ENCODE assay signal across 25 cellular contexts in genomic region chr19:12685831-12686230, GRCh38. TPM values are rescaled to one million over a fixed set of nuclear protein-coding genes. Genes with fewer than 3 reads are reported as not detected.
DNase-seq lines count a peak whose midpoint lies in the region; ATAC-seq, FAIRE-seq and TF ChIP-seq lines count a peak whose summit lies in the region.
"Had no signal": no experiment of that assay in that cellular context is flagged by ENCODE, and none has a peak within 500 bp of the region (broad histone marks: within the 10 kb centered on the region; RNA-seq: fewer than 3 reads in every experiment).

No MANE protein-coding gene starts in this region.

- peaks cover 0 to 23% of the 10 kb centered on the region in 2 experiments; a peak in 1 of 3 replicates for H3K36me3 ChIP-seq in HEK293 (ENCODE audit: control insufficient read depth in 2 of 2, insufficient read depth in 1 of 2, low read length in 2 of 2)
- peaks cover 28% of the 10 kb centered on the region; the same call in 1 of the 3 replicates for H3K36me3 ChIP-seq in K562 (ENCODE audit: control insufficient read depth, insufficient read depth, low read length)
- no peaks in the 10 kb centered on the region for H3K36me3 ChIP-seq in GM23248 (ENCODE audit: low read depth)
- H3K36me3 ChIP-seq: BE2C had no signal

- CTCF ChIA-PET in activated naive CD4-positive, alpha-beta T cell treated with anti-CD3 and anti-CD28 coated beads, Interleukin-2, amount 10 ng/mL, durations not matched to agents 7 days and 5 days (lab: Charles Lee), result no interaction called here
- CTCF ChIA-PET in HEK293 (lab: Yijun Ruan, JAX) (interaction anchor here (0.6 to 1.0 kb wide), 5 partner anchors 11 to 582 kb away, joined by 3 to 4 read pairs (median 3); a partner anchor contains a TSS), K562 (lab: Yijun Ruan, JAX; ENCODE audit: low intra/inter-chr PET ratio) (no interaction called here)

- no peak; the same call in 1 of the 2 replicates for TF ChIP-seq POLR2A in K562 (conservative IDR thresholded peaks at IDR 0.05)

- peak overlapping the region; percentile 61 for H3K27ac Mint-ChIP-seq in activated naive CD4-positive, alpha-beta T cell treated with anti-CD3 and anti-CD28 coated beads, Interleukin-2, amount 10 ng/mL, durations not matched to agents 7 days and 5 days
- peak overlapping the region in 1 of 2 donors; percentile 3 for H3K27ac Mint-ChIP-seq in activated naive CD4-positive, alpha-beta T cell treated with anti-CD3 and anti-CD28 coated beads, Interleukin-2, amount 50 U/mL, for 72 hours
- peak overlapping the region; percentile 31 for H3K27ac Mint-ChIP-seq in neural crest cell (ENCODE audit: unreplicated experiment)
- H3K27ac Mint-ChIP-seq: GM23338 had no signal

- H3K4me1 ChIP-seq in HEK293 (ENCODE audit: control insufficient read depth, insufficient read depth, low read length) (no peaks in the 10 kb centered on the region), K562 (replicated peaks in 1 of 2; ENCODE audit: control insufficient read depth in 2 of 2, insufficient read depth in 2 of 2, low read length in 2 of 2) (peaks cover 0 to 38% of the 10 kb centered on the region in 2 experiments; a peak in 2 of 5 replicates), GM23248 (ENCODE audit: insufficient read depth) (no peaks in the 10 kb centered on the region)
- H3K4me1 ChIP-seq: A549, BE2C had no signal

- H3K9me1 ChIP-seq in K562 (ENCODE audit: control insufficient read depth, insufficient read depth, low read length), result no peaks in the 10 kb centered on the region

- H3K9ac ChIP-seq in K562 (ENCODE audit: insufficient read depth in 1 of 2, low read depth in 2 of 2, low read length in 2 of 2) (no peak overlapping the region), GM23248 (no peak overlapping the region)

- H3K27ac ChIP-seq in HEK293 (ENCODE audit: extremely low read depth, low read depth, low read length) (no peak overlapping the region), K562 (ENCODE audit: extremely low read depth, low read depth, low read length) (no peak overlapping the region), GM23248 (no peak overlapping the region)
- H3K27ac ChIP-seq: A549 had no signal

- H2AFZ ChIP-seq in K562 (ENCODE audit: low read depth, low read length) (no peak overlapping the region), GM23248 (no peak overlapping the region)
- H2AFZ ChIP-seq: GM23338 had no signal

- in situ Hi-C loops in K562 (cut with MboI) (no loop called here), GM23248 (cut with MboI) (no loop called here)

- H3K4me1 Mint-ChIP-seq in activated naive CD4-positive, alpha-beta T cell treated with anti-CD3 and anti-CD28 coated beads, Interleukin-2, amount 10 ng/mL, durations not matched to agents 7 days and 5 days, result peaks cover 8% of the 10 kb centered on the region
- H3K4me1 Mint-ChIP-seq in neural crest cell, result peaks cover 7% of the 10 kb centered on the region

- intact Hi-C loops in K562 (cut with micrococcal nuclease), result no loop called here

- H3K27me3 Mint-ChIP-seq in activated naive CD4-positive, alpha-beta T cell treated with anti-CD3 and anti-CD28 coated beads, Interleukin-2, amount 10 ng/mL, durations not matched to agents 7 days and 5 days, result no peaks in the 10 kb centered on the region
- H3K27me3 Mint-ChIP-seq in neural crest cell (ENCODE audit: low read depth), result peaks cover 5% of the 10 kb centered on the region
- H3K27me3 Mint-ChIP-seq: CD4-positive, alpha-beta memory T cell had no signal

- H3K27me3 ChIP-seq in K562 (ENCODE audit: control insufficient read depth in 2 of 2, insufficient read depth in 2 of 2, low read length in 2 of 2), result no peaks in the 10 kb centered on the region
- no peaks in the 10 kb centered on the region for H3K27me3 ChIP-seq in GM23248 (replicated peaks; ENCODE audit: insufficient read depth)
- H3K27me3 ChIP-seq: BE2C had no signal

- H3K36me3 Mint-ChIP-seq in activated naive CD4-positive, alpha-beta T cell treated with anti-CD3 and anti-CD28 coated beads, Interleukin-2, amount 10 ng/mL, durations not matched to agents 7 days and 5 days, result peaks cover 7% of the 10 kb centered on the region
- H3K36me3 Mint-ChIP-seq in activated naive CD4-positive, alpha-beta T cell treated with anti-CD3 and anti-CD28 coated beads, Interleukin-2, amount 50 U/mL, for 72 hours, result peaks cover 4 to 9% of the 10 kb centered on the region in 2 donors
- H3K36me3 Mint-ChIP-seq in neural crest cell (ENCODE audit: low read depth), result peaks cover 5% of the 10 kb centered on the region

- H4K20me1 ChIP-seq in K562 (replicated peaks; ENCODE audit: control insufficient read depth, insufficient read depth, low read length) (no peaks in the 10 kb centered on the region), GM23248 (ENCODE audit: insufficient read depth) (no peaks in the 10 kb centered on the region)

- H3K4me2 ChIP-seq in K562 (ENCODE audit: insufficient read depth, low read length) (no peak overlapping the region), GM23248 (ENCODE audit: unreplicated experiment) (no peak overlapping the region)
- H3K4me2 ChIP-seq: A549, GM23338 had no signal

- 60% methylated on average over 3 of the region's 3 CpGs for WGBS in K562 (ENCODE audit: insufficient coverage, low coverage, missing lambda C conversion rate)
- 94% methylated on average over 3 of the region's 3 CpGs for WGBS in GM23248 (ENCODE audit: low coverage in 1 of 2, low lambda C conversion rate in 2 of 2, missing lambda C conversion rate in 2 of 2), 2 experiments

- FAIRE-seq in K562 (lab: Jason Lieb, UNC), result no peak
- FAIRE-seq: A549, G401.6, GM12892 had no signal

- H3K4me3 ChIP-seq in HEK293 (ENCODE audit: low read depth, low read length) (no peak overlapping the region), K562 (no peak overlapping the region), GM23248 (no peak overlapping the region)
- H3K4me3 ChIP-seq: A549, GM23338 had no signal

- no peaks in the 10 kb centered on the region for H3K9me2 ChIP-seq in GM23248 (ENCODE audit: insufficient read depth)

- H3K79me2 ChIP-seq in K562 (ENCODE audit: control insufficient read depth, insufficient read depth, low read length) (0 out of 3 replicates have a peak, but pooled peaks cover 2% of the 10 kb centered on the region), GM23248 (ENCODE audit: insufficient read depth) (no peaks in the 10 kb centered on the region)

- POLR2A ChIA-PET in HEK293 (lab: Yijun Ruan, JAX) (interaction anchor here (0.6 to 1.6 kb wide), 3 partner anchors 10 to 190 kb away, joined by 3 read pairs; partner anchors contain the start of gene FBXW9), K562 (lab: Yijun Ruan, JAX) (interaction anchor here (0.6 to 4.3 kb wide), 4 partner anchors 9 to 107 kb away, joined by 4 to 21 read pairs (median 5); partner anchors contain the start of gene FBXW9)

- no peak for TF ChIP-seq RAD21 in K562 (CRISPR knock-in tag; conservative IDR thresholded peaks at IDR 0.05 in 1 of 2, IDR thresholded peaks at IDR 0.05 in 1 of 2)

- H3F3A ChIP-seq in GM23248 (ENCODE audit: insufficient read depth), result peaks cover 3% of the 10 kb centered on the region; the same call in 1 of the 2 replicates

- H3K4me3 Mint-ChIP-seq in activated naive CD4-positive, alpha-beta T cell treated with anti-CD3 and anti-CD28 coated beads, Interleukin-2, amount 10 ng/mL, durations not matched to agents 7 days and 5 days, result no peak overlapping the region
- peak overlapping the region; percentile 1 for H3K4me3 Mint-ChIP-seq in neural crest cell
- H3K4me3 Mint-ChIP-seq: CD4-positive, alpha-beta memory T cell; GM23338; H9 had no signal

- DNase-seq in activated naive CD4-positive, alpha-beta T cell treated with anti-CD3 and anti-CD28 coated beads, Interleukin-2, amount 10 ng/mL, durations not matched to agents 7 days and 5 days, result no peak
- DNase-seq in activated naive CD4-positive, alpha-beta T cell treated with anti-CD3 and anti-CD28 coated beads, Interleukin-2, amount 50 U/mL, for 72 hours (ENCODE audit: low spot score in 2 of 2), result no peak
- no peak for DNase-seq in K562 (ENCODE audit: extremely low read depth in 1 of 4, low spot score in 3 of 4)
- no peak for DNase-seq in neural crest cell (ENCODE audit: low read depth, low spot score)
- DNase-seq in GM23248, result no peak
- no peak for DNase-seq in OCI-M2 (lab: John Stamatoyannopoulos, UW; ENCODE audit: unreplicated experiment)
- DNase-seq: 8988T; ACHN; AML-193; BE2C; C1 segment of cervical spinal cord; Calu3; CD4-positive, alpha-beta memory T cell; COR-L47; DMS53; DND-41; H9 had no signal

- no peaks in the 10 kb centered on the region for H3K9me3 ChIP-seq in HEK293 (ENCODE audit: control insufficient read depth, insufficient read depth, low read depth, low read length)
- no peaks in the 10 kb centered on the region for H3K9me3 ChIP-seq in K562 (replicated peaks; ENCODE audit: control insufficient read depth, insufficient read depth, low read depth, low read length)
- H3K9me3 ChIP-seq in GM23248 (ENCODE audit: low read depth), result no peaks in the 10 kb centered on the region
- H3K9me3 ChIP-seq: A549, BE2C had no signal

- ATAC-seq in activated naive CD4-positive, alpha-beta T cell treated with anti-CD3 and anti-CD28 coated beads, Interleukin-2, amount 50 U/mL, for 72 hours, result no peak
- ATAC-seq in K562, result no peak
- ATAC-seq in GM21717 (IDR thresholded peaks at IDR 0.05; ENCODE audit: unreplicated experiment), result no peak
- ATAC-seq: A549, GM23338, HCT116 had no signal

- TF ChIP-seq CTCF in HEK293 (tag by site-specific recombination; IDR thresholded peaks at IDR 0.05) (no peak), K562 (IDR thresholded peaks at IDR 0.05 in 2 of 3, conservative IDR thresholded peaks at IDR 0.05 in 1 of 3; ENCODE audit: insufficient read depth in 2 of 3, low read depth in 1 of 3, low read length in 3 of 3) (no peak), neural crest cell (conservative IDR thresholded peaks at IDR 0.05) (no peak)

- no peaks in the 10 kb centered on the region for H3K9me3 Mint-ChIP-seq in activated naive CD4-positive, alpha-beta T cell treated with anti-CD3 and anti-CD28 coated beads, Interleukin-2, amount 10 ng/mL, durations not matched to agents 7 days and 5 days
- no peaks in the 10 kb centered on the region for H3K9me3 Mint-ChIP-seq in activated naive CD4-positive, alpha-beta T cell treated with anti-CD3 and anti-CD28 coated beads, Interleukin-2, amount 50 U/mL, for 72 hours
- no peaks in the 10 kb centered on the region for H3K9me3 Mint-ChIP-seq in neural crest cell
- H3K9me3 Mint-ChIP-seq: CD4-positive, alpha-beta memory T cell had no signal

- no TSS peak for BruUV-seq in K562 (replicated peaks; lab: Mats Ljungman, UMichigan)

- no peak for TF ChIP-seq EP300 in K562 (IDR thresholded peaks at IDR 0.05; ENCODE audit: low read length)

RNA-seq across cellular contexts. Expression of gene GNG14, which starts 2.0 kb away (rescaled TPM):
- not detected for total RNA-seq in activated naive CD4-positive, alpha-beta T cell treated with anti-CD3 and anti-CD28 coated beads, Interleukin-2, amount 50 U/mL, for 72 hours
- not detected in 2 replicates for total RNA-seq in K562 (2011; cell fraction: chromatin; rRNA removed; ENCODE audit: low replicate concordance)
- total RNA-seq in K562 (2011; cell fraction: nucleolus; rRNA removed), result not detected in 2 replicates
- total RNA-seq in K562 (2011; cell fraction: nucleoplasm; rRNA removed), result not detected in 2 replicates
- not detected in 2 replicates for total RNA-seq in K562 (2014; rRNA removed)
- total RNA-seq in K562 (2014; rRNA removed; fragmentation: Illumina TruSeq; extraction: Trizol), result not detected in 2 replicates
- total RNA-seq in K562 (2015; rRNA removed; fragmentation: Illumina TruSeq; extraction: Trizol), result not detected in 2 replicates
- total RNA-seq in K562 (2021), result not detected in 2 replicates
- not detected in 2 replicates for polyA plus RNA-seq in K562 (2011; rRNA removed)
- not detected in 2 replicates for polyA plus RNA-seq in K562 (2011; cell fraction: cytosol; rRNA removed)
- polyA plus RNA-seq in K562 (2011; cell fraction: nucleus; rRNA removed), result not detected in 2 replicates
- polyA plus RNA-seq in K562 (2012), result 0.91 TPM in 1 of 2 replicates, not detected in the other
- not detected in 2 replicates for polyA plus RNA-seq in K562 (2014; fragmentation: Illumina TruSeq; extraction: Trizol)
- not detected for polyA plus RNA-seq in K562 (2014; fragmentation: Nextera tagmentation; extraction: Ambion mirVana)
- polyA plus RNA-seq in K562 (2014; rRNA removed), result not detected in 2 replicates
- not detected in 2 replicates for polyA minus RNA-seq in K562 (2011; rRNA and poly(A)+ RNA removed)
- not detected in 2 replicates for polyA minus RNA-seq in K562 (2011; cell fraction: cytosol; rRNA and poly(A)+ RNA removed)
- polyA minus RNA-seq in K562 (2011; cell fraction: nucleus; rRNA and poly(A)+ RNA removed), result not detected in 2 replicates
- total RNA-seq in neural crest cell, result not detected in 2 replicates
- not detected in 2 replicates for total RNA-seq in GM23248 (2014; rRNA removed; shearing (Covaris generic))
- not detected in 2 replicates for polyA plus RNA-seq in GM23248 (2016; fragmentation: Nextera tagmentation; extraction: Ambion mirVana)
- total RNA-seq: Calu3; CD4-positive, alpha-beta memory T cell; GM23338; H4; H9 had no signal
- polyA plus RNA-seq: A549; CD4-positive, alpha-beta memory T cell; GM23338 had no signal

RNA-seq across cellular contexts. Expression of gene DHPS, which starts 4.2 kb away (rescaled TPM):
- total RNA-seq in activated naive CD4-positive, alpha-beta T cell treated with anti-CD3 and anti-CD28 coated beads, Interleukin-2, amount 50 U/mL, for 72 hours, result 100 to 1,000 TPM; 148 to 193 TPM
- 194 and 333 TPM in 2 replicates for total RNA-seq in K562 (2011; cell fraction: chromatin; rRNA removed; ENCODE audit: low replicate concordance)
- total RNA-seq in K562 (2011; cell fraction: nucleolus; rRNA removed), result 225 and 240 TPM in 2 replicates
- total RNA-seq in K562 (2011; cell fraction: nucleoplasm; rRNA removed), result 169 and 186 TPM in 2 replicates
- total RNA-seq in K562 (2014; rRNA removed), result 90.2 and 99.2 TPM in 2 replicates
- 55.7 and 56.5 TPM in 2 replicates for total RNA-seq in K562 (2014; rRNA removed; fragmentation: Illumina TruSeq; extraction: Trizol)
- total RNA-seq in K562 (2015; rRNA removed; fragmentation: Illumina TruSeq; extraction: Trizol), result 61.0 and 62.6 TPM in 2 replicates
- 94.8 and 98.8 TPM in 2 replicates for total RNA-seq in K562 (2021)
- polyA plus RNA-seq in K562 (2011; rRNA removed), result 81.0 and 120 TPM in 2 replicates
- polyA plus RNA-seq in K562 (2011; cell fraction: cytosol; rRNA removed), result 115 and 125 TPM in 2 replicates
- 302 and 412 TPM in 2 replicates for polyA plus RNA-seq in K562 (2011; cell fraction: nucleus; rRNA removed)
- 88.5 and 115 TPM in 2 replicates for polyA plus RNA-seq in K562 (2012)
- polyA plus RNA-seq in K562 (2014; fragmentation: Illumina TruSeq; extraction: Trizol), result 79.9 and 80.2 TPM in 2 replicates
- polyA plus RNA-seq in K562 (2014; fragmentation: Nextera tagmentation; extraction: Ambion mirVana), result 10 to 100 TPM; 47.1 to 54.1 TPM
- polyA plus RNA-seq in K562 (2014; rRNA removed), result 102 and 110 TPM in 2 replicates
- 69.4 and 78.7 TPM in 2 replicates for polyA minus RNA-seq in K562 (2011; rRNA and poly(A)+ RNA removed)
- 37.6 and 59.2 TPM in 2 replicates for polyA minus RNA-seq in K562 (2011; cell fraction: cytosol; rRNA and poly(A)+ RNA removed)
- polyA minus RNA-seq in K562 (2011; cell fraction: nucleus; rRNA and poly(A)+ RNA removed), result 49.7 and 82.8 TPM in 2 replicates
- total RNA-seq in neural crest cell, result 98.8 and 106 TPM in 2 replicates
- total RNA-seq in GM23248 (2014; rRNA removed; shearing (Covaris generic)), result 68.4 and 104 TPM in 2 replicates
- polyA plus RNA-seq in GM23248 (2016; fragmentation: Nextera tagmentation; extraction: Ambion mirVana), result 50.9 and 56.0 TPM in 2 replicates

RNA-seq across cellular contexts. Expression of gene FBXW9, which starts 10.6 kb away (rescaled TPM):
- 1 to 10 TPM; 7.1 to 9.5 TPM for total RNA-seq in activated naive CD4-positive, alpha-beta T cell treated with anti-CD3 and anti-CD28 coated beads, Interleukin-2, amount 50 U/mL, for 72 hours
- 11.4 and 40.7 TPM in 2 replicates for total RNA-seq in K562 (2011; cell fraction: chromatin; rRNA removed; ENCODE audit: low replicate concordance)
- total RNA-seq in K562 (2011; cell fraction: nucleolus; rRNA removed), result 34.7 and 36.7 TPM in 2 replicates
- total RNA-seq in K562 (2011; cell fraction: nucleoplasm; rRNA removed), result 15.4 and 18.0 TPM in 2 replicates
- total RNA-seq in K562 (2014; rRNA removed) (15.9 and 18.0 TPM in 2 replicates), K562 (2014; rRNA removed; fragmentation: Illumina TruSeq; extraction: Trizol) (2.0 TPM in 2 replicates), K562 (2015; rRNA removed; fragmentation: Illumina TruSeq; extraction: Trizol) (6.0 and 6.2 TPM in 2 replicates), K562 (2021) (16.8 and 17.3 TPM in 2 replicates), neural crest cell (15.9 and 16.0 TPM in 2 replicates)
- polyA plus RNA-seq in K562 (2011; rRNA removed) (9.4 and 12.4 TPM in 2 replicates), K562 (2014; fragmentation: Illumina TruSeq; extraction: Trizol) (3.6 and 9.1 TPM in 2 replicates), K562 (2014; fragmentation: Nextera tagmentation; extraction: Ambion mirVana) (1 to 10 TPM in 1 of 2 experiments, under 1 TPM in 1; 0.23 to 1.3 TPM), K562 (2014; rRNA removed) (19.0 and 21.7 TPM in 2 replicates), GM23248 (2016; fragmentation: Nextera tagmentation; extraction: Ambion mirVana) (14.2 TPM in 2 replicates)
- 21.1 and 44.6 TPM in 2 replicates for polyA plus RNA-seq in K562 (2011; cell fraction: cytosol; rRNA removed)
- 48.4 and 77.6 TPM in 2 replicates for polyA plus RNA-seq in K562 (2011; cell fraction: nucleus; rRNA removed)
- polyA plus RNA-seq in K562 (2012), result 9.1 and 13.6 TPM in 2 replicates
- 2.8 and 3.4 TPM in 2 replicates for polyA minus RNA-seq in K562 (2011; rRNA and poly(A)+ RNA removed)
- 7.5 and 10.9 TPM in 2 replicates for polyA minus RNA-seq in K562 (2011; cell fraction: cytosol; rRNA and poly(A)+ RNA removed)
- polyA minus RNA-seq in K562 (2011; cell fraction: nucleus; rRNA and poly(A)+ RNA removed), result 10.2 and 10.4 TPM in 2 replicates
- total RNA-seq in GM23248 (2014; rRNA removed; shearing (Covaris generic)), result 13.8 and 22.3 TPM in 2 replicates

RNA-seq across cellular contexts. Expression of gene WDR83, which starts 19.2 kb away (rescaled TPM):
- 10 to 100 TPM; 14.9 to 21.8 TPM for total RNA-seq in activated naive CD4-positive, alpha-beta T cell treated with anti-CD3 and anti-CD28 coated beads, Interleukin-2, amount 50 U/mL, for 72 hours
- total RNA-seq in K562 (2011; cell fraction: chromatin; rRNA removed; ENCODE audit: low replicate concordance), result 11.3 and 29.1 TPM in 2 replicates
- 26.8 and 27.0 TPM in 2 replicates for total RNA-seq in K562 (2011; cell fraction: nucleolus; rRNA removed)
- total RNA-seq in K562 (2011; cell fraction: nucleoplasm; rRNA removed), result 13.4 and 19.2 TPM in 2 replicates
- total RNA-seq in K562 (2014; rRNA removed) (19.7 and 21.3 TPM in 2 replicates), K562 (2014; rRNA removed; fragmentation: Illumina TruSeq; extraction: Trizol) (3.1 and 4.0 TPM in 2 replicates), K562 (2015; rRNA removed; fragmentation: Illumina TruSeq; extraction: Trizol) (9.3 and 9.5 TPM in 2 replicates), K562 (2021) (16.7 and 17.7 TPM in 2 replicates), neural crest cell (19.0 and 19.9 TPM in 2 replicates)
- polyA plus RNA-seq in K562 (2011; rRNA removed) (4.2 and 4.7 TPM in 2 replicates), K562 (2014; fragmentation: Illumina TruSeq; extraction: Trizol) (3.9 and 9.8 TPM in 2 replicates), K562 (2014; fragmentation: Nextera tagmentation; extraction: Ambion mirVana) (1 to 10 TPM in 1 of 2 experiments, under 1 TPM in 1; 0.52 to 2.9 TPM), K562 (2014; rRNA removed) (13.9 and 17.5 TPM in 2 replicates), GM23248 (2016; fragmentation: Nextera tagmentation; extraction: Ambion mirVana) (12.7 and 13.1 TPM in 2 replicates)
- polyA plus RNA-seq in K562 (2011; cell fraction: cytosol; rRNA removed), result 7.6 and 13.2 TPM in 2 replicates
- 9.2 and 15.7 TPM in 2 replicates for polyA plus RNA-seq in K562 (2011; cell fraction: nucleus; rRNA removed)
- polyA plus RNA-seq in K562 (2012), result 11.6 and 12.0 TPM in 2 replicates
- polyA minus RNA-seq in K562 (2011; rRNA and poly(A)+ RNA removed), result 3.3 and 3.6 TPM in 2 replicates
- polyA minus RNA-seq in K562 (2011; cell fraction: cytosol; rRNA and poly(A)+ RNA removed), result 3.4 and 9.1 TPM in 2 replicates
- 9.2 and 11.2 TPM in 2 replicates for polyA minus RNA-seq in K562 (2011; cell fraction: nucleus; rRNA and poly(A)+ RNA removed)
- 8.2 and 9.4 TPM in 2 replicates for total RNA-seq in GM23248 (2014; rRNA removed; shearing (Covaris generic))

RNA-seq across cellular contexts. Expression of gene MAN2B1, which starts 19.3 kb away (rescaled TPM):
- 100 to 1,000 TPM; 136 to 174 TPM for total RNA-seq in activated naive CD4-positive, alpha-beta T cell treated with anti-CD3 and anti-CD28 coated beads, Interleukin-2, amount 50 U/mL, for 72 hours
- 35.1 and 100 TPM in 2 replicates for total RNA-seq in K562 (2011; cell fraction: chromatin; rRNA removed; ENCODE audit: low replicate concordance)
- 56.7 and 73.5 TPM in 2 replicates for total RNA-seq in K562 (2011; cell fraction: nucleolus; rRNA removed)
- 48.1 and 50.2 TPM in 2 replicates for total RNA-seq in K562 (2011; cell fraction: nucleoplasm; rRNA removed)
- total RNA-seq in K562 (2014; rRNA removed), result 19.3 and 21.6 TPM in 2 replicates
- 5.3 and 6.6 TPM in 2 replicates for total RNA-seq in K562 (2014; rRNA removed; fragmentation: Illumina TruSeq; extraction: Trizol)
- 10.1 and 11.6 TPM in 2 replicates for total RNA-seq in K562 (2015; rRNA removed; fragmentation: Illumina TruSeq; extraction: Trizol)
- total RNA-seq in K562 (2021), result 33.8 and 34.0 TPM in 2 replicates
- polyA plus RNA-seq in K562 (2011; rRNA removed), result 8.1 and 12.5 TPM in 2 replicates
- polyA plus RNA-seq in K562 (2011; cell fraction: cytosol; rRNA removed), result 14.8 and 16.0 TPM in 2 replicates
- polyA plus RNA-seq in K562 (2011; cell fraction: nucleus; rRNA removed), result 28.1 and 46.7 TPM in 2 replicates
- 27.2 and 62.0 TPM in 2 replicates for polyA plus RNA-seq in K562 (2012)
- polyA plus RNA-seq in K562 (2014; fragmentation: Illumina TruSeq; extraction: Trizol), result 11.4 and 18.0 TPM in 2 replicates
- polyA plus RNA-seq in K562 (2014; fragmentation: Nextera tagmentation; extraction: Ambion mirVana), result under 1 TPM; 0.59 to 0.63 TPM
- polyA plus RNA-seq in K562 (2014; rRNA removed), result 14.2 and 14.7 TPM in 2 replicates
- polyA minus RNA-seq in K562 (2011; rRNA and poly(A)+ RNA removed), result 5.9 and 7.1 TPM in 2 replicates
- 16.4 and 27.7 TPM in 2 replicates for polyA minus RNA-seq in K562 (2011; cell fraction: cytosol; rRNA and poly(A)+ RNA removed)
- polyA minus RNA-seq in K562 (2011; cell fraction: nucleus; rRNA and poly(A)+ RNA removed), result 15.1 and 18.4 TPM in 2 replicates
- total RNA-seq in neural crest cell, result 99.8 and 103 TPM in 2 replicates
- 56.5 and 81.7 TPM in 2 replicates for total RNA-seq in GM23248 (2014; rRNA removed; shearing (Covaris generic))
- 37.1 and 40.6 TPM in 2 replicates for polyA plus RNA-seq in GM23248 (2016; fragmentation: Nextera tagmentation; extraction: Ambion mirVana)
